In the genomic region with DNA sequence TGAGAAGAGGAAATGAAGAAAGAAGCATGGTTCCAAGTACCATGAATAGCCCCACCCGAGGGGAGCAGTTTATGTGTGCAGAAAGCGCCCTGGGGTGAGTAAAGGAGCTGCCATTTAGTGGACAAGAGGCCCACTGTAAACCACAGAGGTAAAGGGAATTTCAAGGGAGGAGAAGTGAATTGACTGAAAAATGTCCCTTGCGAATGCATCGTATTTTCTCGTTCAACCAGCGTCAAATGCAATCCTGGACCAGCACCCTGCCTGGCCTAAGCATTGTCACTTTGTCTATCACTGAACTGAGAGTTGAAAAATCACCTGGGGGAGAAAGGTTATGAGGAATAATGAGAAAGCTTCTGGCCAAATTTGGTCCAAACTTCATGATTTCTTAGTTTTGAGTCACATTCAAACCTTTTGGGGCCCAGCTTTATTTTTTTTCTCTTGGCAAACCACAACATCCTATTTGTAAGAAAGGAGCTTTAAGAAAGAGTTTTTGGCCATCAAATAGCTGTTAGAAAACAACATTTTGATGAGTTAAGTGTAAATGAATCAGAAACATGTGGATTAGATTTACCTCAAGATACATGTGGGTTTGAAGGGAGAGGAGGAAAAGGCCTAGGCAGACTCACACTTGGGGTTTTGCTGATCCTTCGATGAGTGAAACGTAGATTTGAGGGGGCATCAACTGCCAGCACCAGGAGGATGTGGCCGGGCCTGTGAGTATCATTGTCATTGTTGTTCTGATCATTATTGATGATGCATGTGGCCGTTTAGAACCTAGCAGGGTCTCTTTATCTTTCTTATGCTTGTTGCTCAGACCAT, we compare ENCODE assay signal across 14 cellular contexts.
A peak's percentile ranks its signal among the peaks of the same experiment; 100 is the strongest.
DNase-seq lines count a peak whose midpoint lies in the region; ATAC-seq lines count a peak whose summit lies in the region.
"Had no signal": no experiment of that assay in that cellular context is flagged by ENCODE, and none has a peak within 500 bp of the region (broad histone marks: within the 10 kb centered on the region; RNA-seq: fewer than 3 reads in every experiment).

No MANE protein-coding gene starts in this region.

- ATAC-seq in GM19455 (IDR thresholded peaks at IDR 0.05; ENCODE audit: unreplicated experiment) (peak; percentile 55), HG02840 (IDR thresholded peaks at IDR 0.05; ENCODE audit: low FRiP score, unreplicated experiment) (no peak), HG02973 (IDR thresholded peaks at IDR 0.05; ENCODE audit: unreplicated experiment) (no peak)
- ATAC-seq: lower lobe of right lung had no signal

- peak; percentile 10 for DNase-seq in GM04504 (ENCODE audit: low read depth)
- peak; percentile 66 to 77 for DNase-seq in activated CD4-positive, alpha-beta T cell treated with anti-CD3 and anti-CD28 coated beads, Interleukin-2, amount 50 U/mL, for 48 hours
- DNase-seq in stimulated activated CD4-positive, alpha-beta T cell treated with anti-CD3 and anti-CD28 coated beads, Interleukin-15, amount 100 ng/mL, for 24 hours: peak; percentile 76
- DNase-seq in DMS 273 treated with DMSO at 0.1 percent for 48 hours (lab: John Stamatoyannopoulos, UW): no peak
- no peak for DNase-seq in GM19238 (ENCODE audit: insufficient read length, low spot score)
- DNase-seq: adrenal gland, Caco-2, lower lobe of right lung, NCI-H526, posterior cingulate gyrus, SW 1271 had no signal

Comparison
In these comparisons a context has a peak if more than half of its experiments do, and no peak if none do; other contexts are left out.
1. DNase-seq: peak in GM04504 (single experiment), activated CD4-positive, alpha-beta T cell treated with anti-CD3 and anti-CD28 coated beads, Interleukin-2, amount 50 U/mL, for 48 hours (2 of 2) and stimulated activated CD4-positive, alpha-beta T cell treated with anti-CD3 and anti-CD28 coated beads, Interleukin-15, amount 100 ng/mL, for 24 hours (single experiment); none in DMS 273 treated with DMSO at 0.1 percent for 48 hours (single experiment) and GM19238 (single experiment).